In genomic region chr2:149313512-149313972, GRCh38 we compare ENCODE assay signal across 1 cellular context.
TF ChIP-seq lines count a peak whose summit lies in the region.

No MANE protein-coding gene starts in this region.

TF ChIP-seq in H1, 55 proteins besides CTCF, POLR2A, EP300 and RAD21:
- TF ChIP-seq MAX (IDR thresholded peaks at IDR 0.05) (peak; percentile 58), CHD2 (IDR thresholded peaks at IDR 0.05; ENCODE audit: low read length) (no peak)
- TF ChIP-seq, protein P1, sequence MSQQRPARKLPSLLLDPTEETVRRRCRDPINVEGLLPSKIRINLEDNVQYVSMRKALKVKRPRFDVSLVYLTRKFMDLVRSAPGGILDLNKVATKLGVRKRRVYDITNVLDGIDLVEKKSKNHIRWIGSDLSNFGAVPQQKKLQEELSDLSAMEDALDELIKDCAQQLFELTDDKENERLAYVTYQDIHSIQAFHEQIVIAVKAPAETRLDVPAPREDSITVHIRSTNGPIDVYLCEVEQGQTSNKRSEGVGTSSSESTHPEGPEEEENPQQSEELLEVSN (IDR thresholded peaks at IDR 0.05): peak; percentile 67
